In the genomic region with DNA sequence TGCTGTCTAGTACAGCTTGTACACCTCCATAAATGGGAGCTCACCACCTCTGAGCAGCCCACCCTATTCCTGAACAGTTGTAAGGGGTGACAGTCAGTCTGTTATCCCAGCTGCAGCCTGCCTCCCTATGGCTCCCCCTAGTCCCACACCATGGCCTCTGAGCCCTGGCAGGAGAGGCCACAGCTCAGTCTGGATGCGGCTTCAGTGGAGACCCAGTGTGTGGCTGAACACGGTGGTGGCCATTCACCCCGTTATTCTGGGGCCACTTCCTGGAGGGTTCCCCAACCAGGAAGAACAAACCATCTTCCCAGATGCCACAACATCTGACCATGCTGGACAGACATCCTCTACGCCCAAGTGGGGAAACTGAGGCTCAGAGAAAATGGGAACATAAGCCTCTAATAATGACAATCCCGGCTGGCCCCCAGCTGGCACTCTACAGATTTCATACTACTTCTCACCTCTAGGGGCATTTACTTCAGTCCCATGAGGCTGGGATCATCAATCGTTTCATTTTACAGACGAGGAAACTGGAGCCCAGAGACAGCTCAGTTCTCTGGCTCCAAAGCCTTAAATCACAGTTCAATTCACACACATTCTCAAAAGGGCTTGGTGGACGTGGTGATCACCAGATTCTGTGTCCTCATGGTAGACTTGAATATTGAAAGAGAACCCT, we compare ENCODE assay signal across 10 cellular contexts. TPM values are rescaled to one million over a fixed set of nuclear protein-coding genes. Genes with fewer than 3 reads are reported as not detected.
A peak's percentile ranks its signal among the peaks of the same experiment; 100 is the strongest.
DNase-seq lines count a peak whose midpoint lies in the region; ATAC-seq and TF ChIP-seq lines count a peak whose summit lies in the region.
"Had no signal": no experiment of that assay in that cellular context is flagged by ENCODE, and none has a peak within 500 bp of the region (broad histone marks: within the 10 kb centered on the region; RNA-seq: fewer than 3 reads in every experiment).

No MANE protein-coding gene starts in this region.

- WGBS in ovary, 3 donors = 62 to 65% (median 65%) methylated on average over 8 of the region's 8 CpGs

- peaks cover 5% of the 10 kb centered on the region for H3K27me3 Mint-ChIP-seq in glutamatergic neuron (ENCODE audit: unreplicated experiment)

- TF ChIP-seq POLR2A in vagina (IDR thresholded peaks at IDR 0.05) = no peak
- TF ChIP-seq POLR2A in ovary (IDR thresholded peaks at IDR 0.05) = no peak

- in situ Hi-C loops in SK-MEL-5 (cut with HindIII; ENCODE audit: low pct_unique_long_range_greater_than_20kb, low sequenced_read_pairs) = no loop called here

- intact Hi-C loops in vagina (cut with DNase I) = loop anchor here (2.0 kb wide), 1 partner anchor 41 kb away; no protein-coding TSS in a partner anchor
- intact Hi-C loops in ovary (cut with DNase I) = loop anchor here (2.0 to 10.0 kb wide), 5 partner anchors 41 to 347 kb away; partner anchors contain the start of gene SLC6A6 (in 1 of the 4)

- DNase-seq in AG09309 (ENCODE audit: low read depth) (no peak), H4 (ENCODE audit: low spot score) (peak; percentile 30), SK-MEL-5 (ENCODE audit: low read depth, low spot score) (peak; percentile 47), glutamatergic neuron (no peak), vagina (ENCODE audit: extremely low spot score in 2 of 2) (no peak), GM19240 (ENCODE audit: insufficient read length, low spot score) (no peak), ovary (no peak)
- DNase-seq: NCI-H345, nephron progenitor cell had no signal

- TF ChIP-seq EP300 in ovary (IDR thresholded peaks at IDR 0.05) = no peak

- ATAC-seq in HG03135 (IDR thresholded peaks at IDR 0.05; ENCODE audit: unreplicated experiment) = no peak

- no peaks in the 10 kb centered on the region for H3K36me3 Mint-ChIP-seq in glutamatergic neuron (ENCODE audit: unreplicated experiment)

- H3K9me3 Mint-ChIP-seq in glutamatergic neuron (ENCODE audit: unreplicated experiment) = peaks cover 5% of the 10 kb centered on the region
- H3K9me3 Mint-ChIP-seq: nephron progenitor cell had no signal

- H3K27ac Mint-ChIP-seq in glutamatergic neuron (ENCODE audit: unreplicated experiment) = no peak overlapping the region
- H3K27ac Mint-ChIP-seq: nephron progenitor cell had no signal

- H3K4me3 ChIP-seq in AG09309 (ENCODE audit: control insufficient read depth, low read depth, low read length) = no peak overlapping the region
- no peak overlapping the region for H3K4me3 ChIP-seq in vagina
- H3K4me3 ChIP-seq in ovary = no peak overlapping the region

- H3K9me3 ChIP-seq in vagina (no peaks in the 10 kb centered on the region), ovary (no peaks in the 10 kb centered on the region)

- H3K4me1 Mint-ChIP-seq in glutamatergic neuron (ENCODE audit: low read depth, unreplicated experiment) = peaks cover 11% of the 10 kb centered on the region

- no peak overlapping the region for H3K4me3 Mint-ChIP-seq in glutamatergic neuron (ENCODE audit: unreplicated experiment)
- H3K4me3 Mint-ChIP-seq: nephron progenitor cell had no signal

- TF ChIP-seq CTCF in AG09309 (IDR thresholded peaks at IDR 0.05; ENCODE audit: control insufficient read depth, insufficient read depth, low read depth, low read length, missing control alignments) (peak; percentile 45), glutamatergic neuron (IDR thresholded peaks at IDR 0.05; ENCODE audit: partially characterized antibody, unreplicated experiment) (peak; percentile 31), vagina (IDR thresholded peaks at IDR 0.05) (no peak), ovary (IDR thresholded peaks at IDR 0.05) (no peak)

- H3K36me3 ChIP-seq in vagina = no peaks in the 10 kb centered on the region
- H3K36me3 ChIP-seq in ovary = no peaks in the 10 kb centered on the region

- H3K27ac ChIP-seq in vagina (no peak overlapping the region), ovary (no peak overlapping the region)

- H3K27me3 ChIP-seq in vagina (no peaks in the 10 kb centered on the region), ovary (no peaks in the 10 kb centered on the region)

- H3K4me1 ChIP-seq in vagina (peaks cover 9% of the 10 kb centered on the region), ovary (ENCODE audit: insufficient read depth) (peaks cover 6% of the 10 kb centered on the region)

RNA-seq across cellular contexts. Expression of gene GRIP2, which starts 9.3 kb away (rescaled TPM):
- total RNA-seq in H4 (2014; rRNA removed; shearing (Covaris generic)) = 0.77 TPM in 1 of 2 replicates, not detected in the other
- total RNA-seq in SK-MEL-5 (2014; rRNA removed; shearing (Covaris generic)) = 0.18 and 0.27 TPM in 2 replicates
- 0.21 and 0.39 TPM in 2 replicates for polyA plus RNA-seq in SK-MEL-5 (2015; cell fraction: cytosol; rRNA removed)
- 1.0 and 1.6 TPM in 2 replicates for polyA plus RNA-seq in SK-MEL-5 (2015; cell fraction: nucleus; rRNA removed)
- total RNA-seq in glutamatergic neuron (ENCODE audit: unreplicated experiment) = 0.34 TPM
- 0.98 TPM for total RNA-seq in vagina
- total RNA-seq in ovary = 10 to 100 TPM in 2 of 7 donors, 1 to 10 TPM in 5; 1.1 to 19.4 (median 5.4) TPM
- polyA plus RNA-seq in ovary = 10 to 100 TPM in 1 of 2 donors, 1 to 10 TPM in 1; 1.6 to 11.2 TPM

Comparison
In these comparisons a context has a peak if more than half of its experiments do, and no peak if none do; other contexts are left out.
1. DNase-seq: peak in H4 (single experiment) and SK-MEL-5 (single experiment); none in AG09309 (single experiment), glutamatergic neuron (single experiment), vagina (0 of 2), GM19240 (single experiment) and ovary (0 of 5).
2. CTCF ChIP-seq: peak in AG09309 (single experiment) and glutamatergic neuron (single experiment); none in vagina (0 of 3) and ovary (0 of 3).